In genomic region chr20:63574156-63574828, GRCh38 we compare ENCODE assay signal across 1 cellular context.
TF ChIP-seq lines count a peak whose summit lies in the region.

TSS of gene HELZ2 (minus strand) at chr20:63574239. CDS start at chr20:63572385, 1,854 bp downstream.

TF ChIP-seq in HepG2, 621 proteins besides CTCF, POLR2A, EP300 and RAD21 (continued from another document and continues in another):
- TF ChIP-seq HDAC2 (CRISPR knock-in tag; IDR thresholded peaks at IDR 0.05): 0 out of 2 replicates have a peak, but pooled peaks have one; percentile 23
- no peak for TF ChIP-seq ZNF710 (CRISPR knock-in tag; IDR thresholded peaks at IDR 0.05; ENCODE audit: borderline replicate concordance)
- TF ChIP-seq ARHGAP35 (CRISPR knock-in tag; IDR thresholded peaks at IDR 0.05; ENCODE audit: borderline replicate concordance): peak; percentile 89
- TF ChIP-seq ZNF879 (CRISPR knock-in tag; IDR thresholded peaks at IDR 0.05): no peak
- TF ChIP-seq TERF1 (CRISPR knock-in tag; IDR thresholded peaks at IDR 0.05): no peak
- no peak for TF ChIP-seq RFX3 (CRISPR knock-in tag; IDR thresholded peaks at IDR 0.05)
- TF ChIP-seq POGK (CRISPR knock-in tag; conservative IDR thresholded peaks at IDR 0.05): no peak
- peak; percentile 81 for TF ChIP-seq ZFP90 (CRISPR knock-in tag; IDR thresholded peaks at IDR 0.05; ENCODE audit: borderline replicate concordance)
- peak; percentile 60 for TF ChIP-seq FOXC1 (CRISPR knock-in tag; IDR thresholded peaks at IDR 0.05; ENCODE audit: borderline replicate concordance)
- TF ChIP-seq ZNF414 (CRISPR knock-in tag; IDR thresholded peaks at IDR 0.05): peak; percentile 70; the same call in 1 of the 2 replicates
- no peak; the same call in 1 of the 2 replicates for TF ChIP-seq ZNF646 (CRISPR knock-in tag; IDR thresholded peaks at IDR 0.05)
- TF ChIP-seq PHF21A (CRISPR knock-in tag; IDR thresholded peaks at IDR 0.05): 0 out of 2 replicates have a peak, but pooled peaks have one; percentile 22
- TF ChIP-seq MED13 (CRISPR knock-in tag; IDR thresholded peaks at IDR 0.05): peak; percentile 65; the same call in 1 of the 2 replicates
- peak; percentile 49; the same call in 1 of the 2 replicates for TF ChIP-seq TBX2 (CRISPR knock-in tag; IDR thresholded peaks at IDR 0.05; ENCODE audit: borderline replicate concordance)
- TF ChIP-seq REPIN1 (CRISPR knock-in tag; IDR thresholded peaks at IDR 0.05; ENCODE audit: borderline replicate concordance, low read depth): peak; percentile 39; the same call in 1 of the 2 replicates
- TF ChIP-seq ZBTB7A (CRISPR knock-in tag; IDR thresholded peaks at IDR 0.05): peak; percentile 91; the same call in 1 of the 2 replicates
- 0 out of 2 replicates have a peak, but pooled peaks have one; percentile 40 for TF ChIP-seq PAX8 (CRISPR knock-in tag; IDR thresholded peaks at IDR 0.05; ENCODE audit: borderline replicate concordance)
- TF ChIP-seq PAXIP1 (CRISPR knock-in tag; conservative IDR thresholded peaks at IDR 0.05): 0 out of 2 replicates have a peak, but pooled peaks have one; percentile 7
- no peak for TF ChIP-seq ZNF230 (CRISPR knock-in tag; IDR thresholded peaks at IDR 0.05)
- TF ChIP-seq PPARG (CRISPR knock-in tag; conservative IDR thresholded peaks at IDR 0.05): no peak
- no peak for TF ChIP-seq GMEB2 (CRISPR knock-in tag; IDR thresholded peaks at IDR 0.05; ENCODE audit: low read depth)
- peak; percentile 93 for TF ChIP-seq ZFP62 (CRISPR knock-in tag; IDR thresholded peaks at IDR 0.05)
- TF ChIP-seq IRF9 (CRISPR knock-in tag; IDR thresholded peaks at IDR 0.05; ENCODE audit: borderline replicate concordance): peak; percentile 87
- TF ChIP-seq ZNF124 (CRISPR knock-in tag; IDR thresholded peaks at IDR 0.05): peak; percentile 51; the same call in 1 of the 2 replicates
- TF ChIP-seq UBTF (CRISPR knock-in tag; IDR thresholded peaks at IDR 0.05): peak; percentile 59
- TF ChIP-seq ZNF580 (CRISPR knock-in tag; IDR thresholded peaks at IDR 0.05; ENCODE audit: borderline replicate concordance, low read depth): no peak
- TF ChIP-seq HMGXB4 (CRISPR knock-in tag; IDR thresholded peaks at IDR 0.05; ENCODE audit: borderline replicate concordance in 1 of 2, low read depth in 1 of 2): peak in 1 of 2 experiments; percentile 27; a peak in 2 of 4 replicates
- TF ChIP-seq PCBP2 (optimal IDR thresholded peaks at IDR 0.05; ENCODE audit: low read depth, low read length, poor library complexity, severe bottlenecking): no peak
- TF ChIP-seq ZNF605 (CRISPR knock-in tag; IDR thresholded peaks at IDR 0.05): no peak
